1 cellular context compared by ENCODE assay signal in the genomic region with DNA sequence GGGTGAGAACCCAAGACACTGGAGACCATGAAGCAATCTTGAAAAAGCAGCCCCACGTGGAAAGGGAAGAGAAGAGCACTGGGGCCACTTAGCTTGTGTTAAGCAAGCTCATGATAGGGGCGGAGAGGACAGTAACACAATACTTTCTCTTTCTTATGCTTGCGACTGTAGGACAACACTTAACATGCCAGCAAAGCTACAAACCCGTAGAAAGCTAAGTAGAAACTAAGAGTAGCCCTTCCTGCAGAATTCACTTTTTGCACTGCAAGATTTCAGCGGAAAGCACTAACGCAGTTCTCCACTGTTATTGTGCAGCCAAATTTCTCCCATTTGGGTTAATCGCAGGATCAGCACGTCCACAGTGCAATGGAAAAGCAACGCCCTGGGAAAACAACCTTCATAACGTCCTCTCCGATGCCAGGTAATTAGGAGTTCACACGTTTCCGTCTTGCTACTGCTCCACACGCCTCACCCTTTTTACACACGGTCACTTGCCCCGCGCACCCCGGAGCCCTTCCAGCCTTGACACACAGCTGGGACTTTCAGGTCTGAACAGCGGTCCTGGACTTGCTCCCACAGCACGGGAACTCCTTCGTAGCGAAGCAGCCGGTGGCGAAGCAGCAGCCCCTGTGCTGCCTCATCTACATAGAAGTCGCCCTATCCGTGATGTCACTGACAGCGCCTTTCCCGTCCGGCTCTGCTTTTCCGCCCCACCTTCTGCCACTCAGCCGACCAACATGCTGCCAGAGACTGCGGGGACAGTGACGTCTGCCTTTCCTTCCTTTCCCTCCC.
TF ChIP-seq lines count a peak whose summit lies in the region.

No MANE protein-coding gene starts in this region.

TF ChIP-seq in H1, 55 proteins besides CTCF, POLR2A, EP300 and RAD21 (continued from another document):
- TF ChIP-seq, protein P1, sequence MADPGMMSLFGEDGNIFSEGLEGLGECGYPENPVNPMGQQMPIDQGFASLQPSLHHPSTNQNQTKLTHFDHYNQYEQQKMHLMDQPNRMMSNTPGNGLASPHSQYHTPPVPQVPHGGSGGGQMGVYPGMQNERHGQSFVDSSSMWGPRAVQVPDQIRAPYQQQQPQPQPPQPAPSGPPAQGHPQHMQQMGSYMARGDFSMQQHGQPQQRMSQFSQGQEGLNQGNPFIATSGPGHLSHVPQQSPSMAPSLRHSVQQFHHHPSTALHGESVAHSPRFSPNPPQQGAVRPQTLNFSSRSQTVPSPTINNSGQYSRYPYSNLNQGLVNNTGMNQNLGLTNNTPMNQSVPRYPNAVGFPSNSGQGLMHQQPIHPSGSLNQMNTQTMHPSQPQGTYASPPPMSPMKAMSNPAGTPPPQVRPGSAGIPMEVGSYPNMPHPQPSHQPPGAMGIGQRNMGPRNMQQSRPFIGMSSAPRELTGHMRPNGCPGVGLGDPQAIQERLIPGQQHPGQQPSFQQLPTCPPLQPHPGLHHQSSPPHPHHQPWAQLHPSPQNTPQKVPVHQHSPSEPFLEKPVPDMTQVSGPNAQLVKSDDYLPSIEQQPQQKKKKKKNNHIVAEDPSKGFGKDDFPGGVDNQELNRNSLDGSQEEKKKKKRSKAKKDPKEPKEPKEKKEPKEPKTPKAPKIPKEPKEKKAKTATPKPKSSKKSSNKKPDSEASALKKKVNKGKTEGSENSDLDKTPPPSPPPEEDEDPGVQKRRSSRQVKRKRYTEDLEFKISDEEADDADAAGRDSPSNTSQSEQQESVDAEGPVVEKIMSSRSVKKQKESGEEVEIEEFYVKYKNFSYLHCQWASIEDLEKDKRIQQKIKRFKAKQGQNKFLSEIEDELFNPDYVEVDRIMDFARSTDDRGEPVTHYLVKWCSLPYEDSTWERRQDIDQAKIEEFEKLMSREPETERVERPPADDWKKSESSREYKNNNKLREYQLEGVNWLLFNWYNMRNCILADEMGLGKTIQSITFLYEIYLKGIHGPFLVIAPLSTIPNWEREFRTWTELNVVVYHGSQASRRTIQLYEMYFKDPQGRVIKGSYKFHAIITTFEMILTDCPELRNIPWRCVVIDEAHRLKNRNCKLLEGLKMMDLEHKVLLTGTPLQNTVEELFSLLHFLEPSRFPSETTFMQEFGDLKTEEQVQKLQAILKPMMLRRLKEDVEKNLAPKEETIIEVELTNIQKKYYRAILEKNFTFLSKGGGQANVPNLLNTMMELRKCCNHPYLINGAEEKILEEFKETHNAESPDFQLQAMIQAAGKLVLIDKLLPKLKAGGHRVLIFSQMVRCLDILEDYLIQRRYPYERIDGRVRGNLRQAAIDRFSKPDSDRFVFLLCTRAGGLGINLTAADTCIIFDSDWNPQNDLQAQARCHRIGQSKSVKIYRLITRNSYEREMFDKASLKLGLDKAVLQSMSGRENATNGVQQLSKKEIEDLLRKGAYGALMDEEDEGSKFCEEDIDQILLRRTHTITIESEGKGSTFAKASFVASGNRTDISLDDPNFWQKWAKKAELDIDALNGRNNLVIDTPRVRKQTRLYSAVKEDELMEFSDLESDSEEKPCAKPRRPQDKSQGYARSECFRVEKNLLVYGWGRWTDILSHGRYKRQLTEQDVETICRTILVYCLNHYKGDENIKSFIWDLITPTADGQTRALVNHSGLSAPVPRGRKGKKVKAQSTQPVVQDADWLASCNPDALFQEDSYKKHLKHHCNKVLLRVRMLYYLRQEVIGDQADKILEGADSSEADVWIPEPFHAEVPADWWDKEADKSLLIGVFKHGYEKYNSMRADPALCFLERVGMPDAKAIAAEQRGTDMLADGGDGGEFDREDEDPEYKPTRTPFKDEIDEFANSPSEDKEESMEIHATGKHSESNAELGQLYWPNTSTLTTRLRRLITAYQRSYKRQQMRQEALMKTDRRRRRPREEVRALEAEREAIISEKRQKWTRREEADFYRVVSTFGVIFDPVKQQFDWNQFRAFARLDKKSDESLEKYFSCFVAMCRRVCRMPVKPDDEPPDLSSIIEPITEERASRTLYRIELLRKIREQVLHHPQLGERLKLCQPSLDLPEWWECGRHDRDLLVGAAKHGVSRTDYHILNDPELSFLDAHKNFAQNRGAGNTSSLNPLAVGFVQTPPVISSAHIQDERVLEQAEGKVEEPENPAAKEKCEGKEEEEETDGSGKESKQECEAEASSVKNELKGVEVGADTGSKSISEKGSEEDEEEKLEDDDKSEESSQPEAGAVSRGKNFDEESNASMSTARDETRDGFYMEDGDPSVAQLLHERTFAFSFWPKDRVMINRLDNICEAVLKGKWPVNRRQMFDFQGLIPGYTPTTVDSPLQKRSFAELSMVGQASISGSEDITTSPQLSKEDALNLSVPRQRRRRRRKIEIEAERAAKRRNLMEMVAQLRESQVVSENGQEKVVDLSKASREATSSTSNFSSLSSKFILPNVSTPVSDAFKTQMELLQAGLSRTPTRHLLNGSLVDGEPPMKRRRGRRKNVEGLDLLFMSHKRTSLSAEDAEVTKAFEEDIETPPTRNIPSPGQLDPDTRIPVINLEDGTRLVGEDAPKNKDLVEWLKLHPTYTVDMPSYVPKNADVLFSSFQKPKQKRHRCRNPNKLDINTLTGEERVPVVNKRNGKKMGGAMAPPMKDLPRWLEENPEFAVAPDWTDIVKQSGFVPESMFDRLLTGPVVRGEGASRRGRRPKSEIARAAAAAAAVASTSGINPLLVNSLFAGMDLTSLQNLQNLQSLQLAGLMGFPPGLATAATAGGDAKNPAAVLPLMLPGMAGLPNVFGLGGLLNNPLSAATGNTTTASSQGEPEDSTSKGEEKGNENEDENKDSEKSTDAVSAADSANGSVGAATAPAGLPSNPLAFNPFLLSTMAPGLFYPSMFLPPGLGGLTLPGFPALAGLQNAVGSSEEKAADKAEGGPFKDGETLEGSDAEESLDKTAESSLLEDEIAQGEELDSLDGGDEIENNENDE (IDR thresholded peaks at IDR 0.05; ENCODE audit: insufficient replicate concordance, low read length): peak; percentile 74
- TF ChIP-seq SIRT6 (IDR thresholded peaks at IDR 0.05; ENCODE audit: low read length) (no peak), HDAC6 (IDR thresholded peaks at IDR 0.05; ENCODE audit: low read depth, low read length) (no peak), FOSL1 (IDR thresholded peaks at IDR 0.05; ENCODE audit: insufficient read depth, low read depth, low read length) (no peak), KDM5A (IDR thresholded peaks at IDR 0.05; ENCODE audit: low read length) (no peak), TAF1 (IDR thresholded peaks at IDR 0.05; ENCODE audit: low read depth, low read length) (peak; percentile 79), JUN (IDR thresholded peaks at IDR 0.05; ENCODE audit: low read depth, low read length) (no peak), RBBP5 (IDR thresholded peaks at IDR 0.05; ENCODE audit: borderline replicate concordance, low read depth, low read length) (peak; percentile 88), KDM1A (IDR thresholded peaks at IDR 0.05; ENCODE audit: borderline replicate concordance, low read length) (no peak), GTF2F1 (IDR thresholded peaks at IDR 0.05; ENCODE audit: borderline replicate concordance, low read depth, low read length) (peak; percentile 100), MAFK (IDR thresholded peaks at IDR 0.05; ENCODE audit: low read depth, low read length) (peak; percentile 57; the same call in 1 of the 2 replicates), SP2 (IDR thresholded peaks at IDR 0.05; ENCODE audit: low read length) (no peak), RFX5 (IDR thresholded peaks at IDR 0.05; ENCODE audit: borderline replicate concordance, low read depth, low read length) (no peak; the same call in 1 of the 2 replicates), EZH2 (IDR thresholded peaks at IDR 0.05; ENCODE audit: low read depth, low read length, severe bottlenecking) (no peak), SAP30 (IDR thresholded peaks at IDR 0.05; ENCODE audit: insufficient read depth, insufficient replicate concordance, low read length) (peak; percentile 43), TBP (IDR thresholded peaks at IDR 0.05; ENCODE audit: low read depth, low read length) (peak; percentile 98), CHD1 (IDR thresholded peaks at IDR 0.05; ENCODE audit: low read depth, low read length) (no peak), SIX5 (IDR thresholded peaks at IDR 0.05; ENCODE audit: low read depth, low read length) (no peak), TEAD4 (IDR thresholded peaks at IDR 0.05; ENCODE audit: low read depth, low read length) (peak; percentile 32; the same call in 1 of the 2 replicates), SP1 (IDR thresholded peaks at IDR 0.05; ENCODE audit: low read depth, low read length) (peak; percentile 92), BACH1 (IDR thresholded peaks at IDR 0.05; ENCODE audit: low read length) (no peak), PHF8 (conservative IDR thresholded peaks at IDR 0.05; ENCODE audit: low read depth, low read length) (peak; percentile 32; the same call in 1 of the 2 replicates), CTBP2 (IDR thresholded peaks at IDR 0.05; ENCODE audit: borderline replicate concordance, insufficient read depth, insufficient read length, low read length) (no peak), SUZ12 (IDR thresholded peaks at IDR 0.05; ENCODE audit: low read length) (no peak), CEBPB (IDR thresholded peaks at IDR 0.05; ENCODE audit: low read depth, low read length) (peak; percentile 63), CREB1 (IDR thresholded peaks at IDR 0.05) (peak; percentile 96), SP4 (IDR thresholded peaks at IDR 0.05; ENCODE audit: low read length) (peak; percentile 93; the same call in 1 of the 2 replicates), HDAC2 (IDR thresholded peaks at IDR 0.05; ENCODE audit: borderline replicate concordance in 1 of 2, low read depth in 2 of 2, low read length in 2 of 2) (0 out of 4 replicates have a peak, but pooled peaks of 1 of the 2 experiments have one; percentile 71), KDM4A (IDR thresholded peaks at IDR 0.05; ENCODE audit: low read depth, low read length, severe bottlenecking) (peak; percentile 80), EGR1 (IDR thresholded peaks at IDR 0.05; ENCODE audit: borderline replicate concordance, low read depth, low read length) (peak; percentile 89; the same call in 1 of the 2 replicates), BCL11A (IDR thresholded peaks at IDR 0.05; ENCODE audit: low read depth in 2 of 2, low read length in 2 of 2) (no peak), NRF1 (IDR thresholded peaks at IDR 0.05; ENCODE audit: low read depth, low read length) (no peak), GABPA (IDR thresholded peaks at IDR 0.05; ENCODE audit: borderline replicate concordance, insufficient read depth, low read length) (no peak), RNF2 (IDR thresholded peaks at IDR 0.05; ENCODE audit: borderline replicate concordance, low read depth, low read length, missing control alignments, poor library complexity, severe bottlenecking) (no peak), ZNF274 (IDR thresholded peaks at IDR 0.05; ENCODE audit: borderline replicate concordance, extremely low read depth, low read length) (no peak), CBX8 (IDR thresholded peaks at IDR 0.05; ENCODE audit: borderline replicate concordance, low read depth, low read length) (no peak), POU5F1 (IDR thresholded peaks at IDR 0.05; ENCODE audit: low read depth, low read length) (0 out of 2 replicates have a peak, but pooled peaks have one; percentile 33), POLR2AphosphoS5 (IDR thresholded peaks at IDR 0.05; ENCODE audit: low read depth, low read length) (peak; percentile 100), SIN3A (conservative IDR thresholded peaks at IDR 0.05 in 1 of 2, IDR thresholded peaks at IDR 0.05 in 1 of 2; ENCODE audit: low read depth in 1 of 2, low read length in 2 of 2) (peak; percentile 54 to 93; a peak in 2 of 4 replicates), SRF (IDR thresholded peaks at IDR 0.05; ENCODE audit: low read depth, low read length) (peak; percentile 35), JUND (IDR thresholded peaks at IDR 0.05; ENCODE audit: low read length) (peak; percentile 59; the same call in 1 of the 2 replicates), RXRA (IDR thresholded peaks at IDR 0.05; ENCODE audit: insufficient read depth, low read depth, low read length) (no peak), NANOG (IDR thresholded peaks at IDR 0.05; ENCODE audit: insufficient read depth, low read depth, low read length, poor library complexity, severe bottlenecking) (peak; percentile 12), ASH2L (IDR thresholded peaks at IDR 0.05; ENCODE audit: low read length) (no peak), CBX5 (IDR thresholded peaks at IDR 0.05; ENCODE audit: low read depth, low read length) (no peak), YY1 (IDR thresholded peaks at IDR 0.05; ENCODE audit: low read depth, low read length) (no peak), CHD2 (IDR thresholded peaks at IDR 0.05; ENCODE audit: low read length) (peak; percentile 61; the same call in 1 of the 2 replicates), TAF7 (optimal IDR thresholded peaks at IDR 0.05; ENCODE audit: borderline replicate concordance, low read depth, low read length) (peak; percentile 100)
- TF ChIP-seq, protein P2, sequence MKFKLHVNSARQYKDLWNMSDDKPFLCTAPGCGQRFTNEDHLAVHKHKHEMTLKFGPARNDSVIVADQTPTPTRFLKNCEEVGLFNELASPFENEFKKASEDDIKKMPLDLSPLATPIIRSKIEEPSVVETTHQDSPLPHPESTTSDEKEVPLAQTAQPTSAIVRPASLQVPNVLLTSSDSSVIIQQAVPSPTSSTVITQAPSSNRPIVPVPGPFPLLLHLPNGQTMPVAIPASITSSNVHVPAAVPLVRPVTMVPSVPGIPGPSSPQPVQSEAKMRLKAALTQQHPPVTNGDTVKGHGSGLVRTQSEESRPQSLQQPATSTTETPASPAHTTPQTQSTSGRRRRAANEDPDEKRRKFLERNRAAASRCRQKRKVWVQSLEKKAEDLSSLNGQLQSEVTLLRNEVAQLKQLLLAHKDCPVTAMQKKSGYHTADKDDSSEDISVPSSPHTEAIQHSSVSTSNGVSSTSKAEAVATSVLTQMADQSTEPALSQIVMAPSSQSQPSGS (IDR thresholded peaks at IDR 0.05; ENCODE audit: low read length): peak; percentile 96
- TF ChIP-seq, protein P3, sequence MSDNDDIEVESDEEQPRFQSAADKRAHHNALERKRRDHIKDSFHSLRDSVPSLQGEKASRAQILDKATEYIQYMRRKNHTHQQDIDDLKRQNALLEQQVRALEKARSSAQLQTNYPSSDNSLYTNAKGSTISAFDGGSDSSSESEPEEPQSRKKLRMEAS (IDR thresholded peaks at IDR 0.05): peak; percentile 78
- TF ChIP-seq, protein P4, sequence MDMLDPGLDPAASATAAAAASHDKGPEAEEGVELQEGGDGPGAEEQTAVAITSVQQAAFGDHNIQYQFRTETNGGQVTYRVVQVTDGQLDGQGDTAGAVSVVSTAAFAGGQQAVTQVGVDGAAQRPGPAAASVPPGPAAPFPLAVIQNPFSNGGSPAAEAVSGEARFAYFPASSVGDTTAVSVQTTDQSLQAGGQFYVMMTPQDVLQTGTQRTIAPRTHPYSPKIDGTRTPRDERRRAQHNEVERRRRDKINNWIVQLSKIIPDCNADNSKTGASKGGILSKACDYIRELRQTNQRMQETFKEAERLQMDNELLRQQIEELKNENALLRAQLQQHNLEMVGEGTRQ (IDR thresholded peaks at IDR 0.05; ENCODE audit: low read length): peak; percentile 14; the same call in 1 of the 2 replicates
- TF ChIP-seq, protein P5, sequence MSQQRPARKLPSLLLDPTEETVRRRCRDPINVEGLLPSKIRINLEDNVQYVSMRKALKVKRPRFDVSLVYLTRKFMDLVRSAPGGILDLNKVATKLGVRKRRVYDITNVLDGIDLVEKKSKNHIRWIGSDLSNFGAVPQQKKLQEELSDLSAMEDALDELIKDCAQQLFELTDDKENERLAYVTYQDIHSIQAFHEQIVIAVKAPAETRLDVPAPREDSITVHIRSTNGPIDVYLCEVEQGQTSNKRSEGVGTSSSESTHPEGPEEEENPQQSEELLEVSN (IDR thresholded peaks at IDR 0.05): no peak; the same call in 1 of the 2 replicates
- TF ChIP-seq, protein P6, sequence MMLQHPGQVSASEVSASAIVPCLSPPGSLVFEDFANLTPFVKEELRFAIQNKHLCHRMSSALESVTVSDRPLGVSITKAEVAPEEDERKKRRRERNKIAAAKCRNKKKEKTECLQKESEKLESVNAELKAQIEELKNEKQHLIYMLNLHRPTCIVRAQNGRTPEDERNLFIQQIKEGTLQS (IDR thresholded peaks at IDR 0.05; ENCODE audit: insufficient read depth, low read depth, low read length): peak; percentile 36; the same call in 1 of the 2 replicates
